Comparison of ENCODE assay signal across 1 cellular context in the genomic region with DNA sequence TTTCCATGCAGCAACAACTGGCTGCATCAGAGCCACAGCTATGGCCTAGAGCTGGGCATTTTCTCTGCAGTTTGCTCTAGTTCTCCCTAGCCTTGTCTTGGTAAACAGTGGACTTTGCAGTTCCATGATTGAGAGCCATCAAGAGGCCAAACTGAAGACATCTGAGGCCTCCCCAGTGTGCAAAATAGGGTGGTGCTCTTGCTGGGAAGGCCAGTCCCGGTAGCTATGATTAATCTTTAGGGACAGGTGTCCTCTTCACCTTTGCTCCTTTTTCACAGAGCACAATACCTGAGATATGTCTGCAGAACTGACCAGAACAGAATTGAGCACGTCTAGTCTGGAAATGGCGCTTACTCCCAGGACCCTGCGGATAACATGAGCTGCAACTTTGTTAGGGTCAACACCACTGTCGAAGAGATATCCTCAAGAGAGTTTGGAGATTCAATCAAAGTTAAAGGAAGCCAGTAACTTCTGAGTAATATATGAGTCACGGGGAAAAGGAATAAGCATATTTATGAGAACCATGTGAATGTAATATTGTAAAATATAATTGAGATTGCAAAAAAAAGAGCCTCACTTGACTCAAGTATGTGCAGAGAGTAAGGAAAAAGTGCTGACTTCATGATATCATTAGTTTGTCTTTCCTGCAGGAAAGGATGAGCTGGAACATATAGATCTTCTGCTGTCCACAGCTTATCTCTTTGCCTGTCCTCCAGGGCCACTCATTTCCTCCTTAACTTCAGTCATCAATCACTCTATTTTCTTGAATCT.
TF ChIP-seq lines count a peak whose summit lies in the region.

No MANE protein-coding gene starts in this region.

TF ChIP-seq in SK-N-SH, 30 proteins besides CTCF, POLR2A, EP300 and RAD21 (continued from another document):
- no peak for TF ChIP-seq GABPA (IDR thresholded peaks at IDR 0.05; ENCODE audit: low read depth)
- peak; percentile 36 for TF ChIP-seq MEF2A (IDR thresholded peaks at IDR 0.05; ENCODE audit: borderline replicate concordance, low read depth)
- no peak for TF ChIP-seq RFX5 (IDR thresholded peaks at IDR 0.05; ENCODE audit: low read length)
- TF ChIP-seq, protein P1, sequence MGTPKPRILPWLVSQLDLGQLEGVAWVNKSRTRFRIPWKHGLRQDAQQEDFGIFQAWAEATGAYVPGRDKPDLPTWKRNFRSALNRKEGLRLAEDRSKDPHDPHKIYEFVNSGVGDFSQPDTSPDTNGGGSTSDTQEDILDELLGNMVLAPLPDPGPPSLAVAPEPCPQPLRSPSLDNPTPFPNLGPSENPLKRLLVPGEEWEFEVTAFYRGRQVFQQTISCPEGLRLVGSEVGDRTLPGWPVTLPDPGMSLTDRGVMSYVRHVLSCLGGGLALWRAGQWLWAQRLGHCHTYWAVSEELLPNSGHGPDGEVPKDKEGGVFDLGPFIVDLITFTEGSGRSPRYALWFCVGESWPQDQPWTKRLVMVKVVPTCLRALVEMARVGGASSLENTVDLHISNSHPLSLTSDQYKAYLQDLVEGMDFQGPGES (IDR thresholded peaks at IDR 0.05; ENCODE audit: low read depth, low read length): no peak
- TF ChIP-seq RXRA (IDR thresholded peaks at IDR 0.05; ENCODE audit: borderline replicate concordance, low read depth): peak; percentile 87
- TF ChIP-seq, protein P2, sequence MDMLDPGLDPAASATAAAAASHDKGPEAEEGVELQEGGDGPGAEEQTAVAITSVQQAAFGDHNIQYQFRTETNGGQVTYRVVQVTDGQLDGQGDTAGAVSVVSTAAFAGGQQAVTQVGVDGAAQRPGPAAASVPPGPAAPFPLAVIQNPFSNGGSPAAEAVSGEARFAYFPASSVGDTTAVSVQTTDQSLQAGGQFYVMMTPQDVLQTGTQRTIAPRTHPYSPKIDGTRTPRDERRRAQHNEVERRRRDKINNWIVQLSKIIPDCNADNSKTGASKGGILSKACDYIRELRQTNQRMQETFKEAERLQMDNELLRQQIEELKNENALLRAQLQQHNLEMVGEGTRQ (IDR thresholded peaks at IDR 0.05; ENCODE audit: borderline replicate concordance, low read depth, low read length): no peak
- TF ChIP-seq FOXJ3 (CRISPR knock-in tag; IDR thresholded peaks at IDR 0.05): no peak
- peak; percentile 95 for TF ChIP-seq TCF12 (IDR thresholded peaks at IDR 0.05)
- TF ChIP-seq SMC3 (IDR thresholded peaks at IDR 0.05; ENCODE audit: low read depth, low read length): no peak
- TF ChIP-seq YY1 (IDR thresholded peaks at IDR 0.05; ENCODE audit: low read depth): no peak
- TF ChIP-seq JUND (IDR thresholded peaks at IDR 0.05): peak; percentile 87
- TF ChIP-seq RCOR1 (IDR thresholded peaks at IDR 0.05; ENCODE audit: low read length): no peak
- TF ChIP-seq FOSL2 (IDR thresholded peaks at IDR 0.05; ENCODE audit: borderline replicate concordance, low read depth): peak; percentile 84
- TF ChIP-seq FOXM1 (IDR thresholded peaks at IDR 0.05; ENCODE audit: low read depth): peak; percentile 92; the same call in 1 of the 2 replicates
- TF ChIP-seq, protein P3, sequence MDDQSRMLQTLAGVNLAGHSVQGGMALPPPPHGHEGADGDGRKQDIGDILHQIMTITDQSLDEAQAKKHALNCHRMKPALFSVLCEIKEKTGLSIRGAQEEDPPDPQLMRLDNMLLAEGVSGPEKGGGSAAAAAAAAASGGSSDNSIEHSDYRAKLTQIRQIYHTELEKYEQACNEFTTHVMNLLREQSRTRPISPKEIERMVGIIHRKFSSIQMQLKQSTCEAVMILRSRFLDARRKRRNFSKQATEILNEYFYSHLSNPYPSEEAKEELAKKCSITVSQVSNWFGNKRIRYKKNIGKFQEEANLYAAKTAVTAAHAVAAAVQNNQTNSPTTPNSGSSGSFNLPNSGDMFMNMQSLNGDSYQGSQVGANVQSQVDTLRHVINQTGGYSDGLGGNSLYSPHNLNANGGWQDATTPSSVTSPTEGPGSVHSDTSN (IDR thresholded peaks at IDR 0.05): peak; percentile 95
- no peak for TF ChIP-seq EZH2phosphoT487 (IDR thresholded peaks at IDR 0.05; ENCODE audit: borderline replicate concordance, low read depth)
- TF ChIP-seq, protein P4, sequence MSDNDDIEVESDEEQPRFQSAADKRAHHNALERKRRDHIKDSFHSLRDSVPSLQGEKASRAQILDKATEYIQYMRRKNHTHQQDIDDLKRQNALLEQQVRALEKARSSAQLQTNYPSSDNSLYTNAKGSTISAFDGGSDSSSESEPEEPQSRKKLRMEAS (IDR thresholded peaks at IDR 0.05; ENCODE audit: low read depth): peak; percentile 70
- TF ChIP-seq, protein P5, sequence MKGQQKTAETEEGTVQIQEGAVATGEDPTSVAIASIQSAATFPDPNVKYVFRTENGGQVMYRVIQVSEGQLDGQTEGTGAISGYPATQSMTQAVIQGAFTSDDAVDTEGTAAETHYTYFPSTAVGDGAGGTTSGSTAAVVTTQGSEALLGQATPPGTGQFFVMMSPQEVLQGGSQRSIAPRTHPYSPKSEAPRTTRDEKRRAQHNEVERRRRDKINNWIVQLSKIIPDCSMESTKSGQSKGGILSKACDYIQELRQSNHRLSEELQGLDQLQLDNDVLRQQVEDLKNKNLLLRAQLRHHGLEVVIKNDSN (IDR thresholded peaks at IDR 0.05; ENCODE audit: borderline replicate concordance, low read depth): no peak
- TF ChIP-seq NFIC (IDR thresholded peaks at IDR 0.05; ENCODE audit: borderline replicate concordance): peak; percentile 77
- TF ChIP-seq, protein P6, sequence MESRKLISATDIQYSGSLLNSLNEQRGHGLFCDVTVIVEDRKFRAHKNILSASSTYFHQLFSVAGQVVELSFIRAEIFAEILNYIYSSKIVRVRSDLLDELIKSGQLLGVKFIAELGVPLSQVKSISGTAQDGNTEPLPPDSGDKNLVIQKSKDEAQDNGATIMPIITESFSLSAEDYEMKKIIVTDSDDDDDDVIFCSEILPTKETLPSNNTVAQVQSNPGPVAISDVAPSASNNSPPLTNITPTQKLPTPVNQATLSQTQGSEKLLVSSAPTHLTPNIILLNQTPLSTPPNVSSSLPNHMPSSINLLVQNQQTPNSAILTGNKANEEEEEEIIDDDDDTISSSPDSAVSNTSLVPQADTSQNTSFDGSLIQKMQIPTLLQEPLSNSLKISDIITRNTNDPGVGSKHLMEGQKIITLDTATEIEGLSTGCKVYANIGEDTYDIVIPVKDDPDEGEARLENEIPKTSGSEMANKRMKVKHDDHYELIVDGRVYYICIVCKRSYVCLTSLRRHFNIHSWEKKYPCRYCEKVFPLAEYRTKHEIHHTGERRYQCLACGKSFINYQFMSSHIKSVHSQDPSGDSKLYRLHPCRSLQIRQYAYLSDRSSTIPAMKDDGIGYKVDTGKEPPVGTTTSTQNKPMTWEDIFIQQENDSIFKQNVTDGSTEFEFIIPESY (IDR thresholded peaks at IDR 0.05; ENCODE audit: borderline replicate concordance, low read depth): peak; percentile 62; the same call in 1 of the 2 replicates
